11 cellular contexts compared by ENCODE assay signal in the genomic region with DNA sequence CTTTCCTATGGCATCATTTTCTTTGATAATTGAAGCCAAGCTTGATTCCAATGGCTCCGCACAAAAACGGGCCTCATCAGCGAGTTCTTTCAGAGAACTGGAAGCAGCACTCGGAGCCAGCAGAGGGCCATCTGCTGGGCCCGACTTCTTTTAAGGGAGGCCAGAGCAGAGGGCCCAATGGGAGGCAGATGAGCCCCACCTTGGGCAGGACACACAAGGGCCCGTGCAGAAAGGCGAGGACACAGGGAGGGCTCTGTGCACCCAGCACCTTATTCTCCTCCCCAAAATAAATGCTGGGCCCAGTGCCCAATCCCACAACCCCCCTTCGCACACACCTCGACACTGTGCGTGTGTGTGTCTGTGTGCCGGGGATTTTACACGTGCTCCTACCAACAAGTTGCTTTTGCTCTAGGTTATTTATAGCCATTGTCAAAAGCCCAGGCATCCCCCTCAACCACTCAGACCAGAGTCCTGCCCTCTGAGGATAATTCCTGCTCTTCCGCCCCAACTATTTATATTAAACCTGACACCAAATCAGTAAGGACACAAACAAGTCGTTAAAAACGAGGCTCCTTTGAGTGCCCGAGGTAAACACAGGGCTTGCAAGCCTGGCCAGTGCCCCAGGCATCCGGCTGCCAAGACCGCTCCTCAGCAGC. TPM values are rescaled to one million over a fixed set of nuclear protein-coding genes. Genes with fewer than 3 reads are reported as not detected.
DNase-seq lines count a peak whose midpoint lies in the region; ATAC-seq and TF ChIP-seq lines count a peak whose summit lies in the region.
"Had no signal": no experiment of that assay in that cellular context is flagged by ENCODE, and none has a peak within 500 bp of the region (broad histone marks: within the 10 kb centered on the region; RNA-seq: fewer than 3 reads in every experiment).

No MANE protein-coding gene starts in this region.

- H3K4me1 ChIP-seq in colonic mucosa (peaks cover 19% of the 10 kb centered on the region), mesodermal cell (ENCODE audit: control insufficient read depth, insufficient read depth, low read length, poor library complexity, severe bottlenecking) (peaks cover 23% of the 10 kb centered on the region)

- DNase-seq in AG08395 (ENCODE audit: low spot score) (peak; percentile 41), NCI-H1092 treated with DMSO at 0.1 percent for 48 hours (lab: John Stamatoyannopoulos, UW) (peak; percentile 16), colonic mucosa (peak; percentile 48), iPS-NIHi7 (ENCODE audit: extremely low spot score) (no peak), dedifferentiated amniotic fluid mesenchymal stem cell (ENCODE audit: extremely low spot score) (no peak)
- no peak for DNase-seq in T-helper 2 cell treated with Interferon-gamma antibody and Interleukin-4, amounts not matched to agents 5 μg/mL and 100 μg/mL, for 36 hours (ENCODE audit: low spot score)
- DNase-seq: NCI-H1694 treated with DMSO at 0.1 percent for 48 hours had no signal

- H3K4me1 Mint-ChIP-seq in T-helper 2 cell treated with Interferon-gamma antibody and Interleukin-4, amounts not matched to agents 5 μg/mL and 100 μg/mL, for 36 hours (ENCODE audit: low read depth) = peaks cover 23% of the 10 kb centered on the region

- no peak for ATAC-seq in GM19397 (IDR thresholded peaks at IDR 0.05; ENCODE audit: unreplicated experiment)

- no peak overlapping the region for H3K4me3 Mint-ChIP-seq in T-helper 2 cell treated with Interferon-gamma antibody and Interleukin-4, amounts not matched to agents 5 μg/mL and 100 μg/mL, for 36 hours

- H3K27ac ChIP-seq in colonic mucosa (no peak overlapping the region), mesodermal cell (ENCODE audit: low read depth, low read length, severe bottlenecking) (peak overlapping the region; percentile 57)
- H3K27ac ChIP-seq: BLaER1 treated with 17β-estradiol and CSF1 and Interleukin-3, amounts not matched to agents 10 nM and 100 nM; SK-N-MC had no signal

- no peak for TF ChIP-seq CTCF in colonic mucosa (IDR thresholded peaks at IDR 0.05)

- WGBS in mesodermal cell (ENCODE audit: insufficient coverage in 2 of 2), 2 experiments = 63 to 69% methylated on average over 14 to 16 of the region's 18 CpGs

- H3K9me3 Mint-ChIP-seq in T-helper 2 cell treated with Interferon-gamma antibody and Interleukin-4, amounts not matched to agents 5 μg/mL and 100 μg/mL, for 36 hours = no peaks in the 10 kb centered on the region

- H3K9me3 ChIP-seq in colonic mucosa = no peaks in the 10 kb centered on the region
- no peaks in the 10 kb centered on the region for H3K9me3 ChIP-seq in mesodermal cell (ENCODE audit: control insufficient read depth, low read length)
- H3K9me3 ChIP-seq: BLaER1 treated with 17β-estradiol and CSF1 and Interleukin-3, amounts not matched to agents 10 nM and 100 nM had no signal

- peaks cover 23% of the 10 kb centered on the region for H3K27me3 Mint-ChIP-seq in T-helper 2 cell treated with Interferon-gamma antibody and Interleukin-4, amounts not matched to agents 5 μg/mL and 100 μg/mL, for 36 hours (ENCODE audit: low read depth)

- no peaks in the 10 kb centered on the region for H3K27me3 ChIP-seq in colonic mucosa

- H3K9ac ChIP-seq in colonic mucosa (ENCODE audit: low read depth in 2 of 2, low read length in 2 of 2) = no peak overlapping the region
- H3K9ac ChIP-seq: BLaER1 treated with 17β-estradiol and CSF1 and Interleukin-3, amounts not matched to agents 10 nM and 100 nM had no signal

- H3K4me3 ChIP-seq in colonic mucosa (no peak overlapping the region), mesodermal cell (ENCODE audit: extremely low read depth, insufficient read depth, low read length, poor library complexity, severe bottlenecking) (no peak overlapping the region)
- H3K4me3 ChIP-seq: BLaER1 treated with 17β-estradiol and CSF1 and Interleukin-3, amounts not matched to agents 10 nM and 100 nM had no signal

- intact Hi-C loops in colonic mucosa (cut with DNase I) = loop anchor here (5.0 kb wide), 2 partner anchors 97 to 267 kb away; no protein-coding TSS in a partner anchor

- H3K36me3 ChIP-seq in colonic mucosa (no peaks in the 10 kb centered on the region), mesodermal cell (ENCODE audit: control insufficient read depth, insufficient read depth, low read length) (peaks cover 45% of the 10 kb centered on the region)

- H3K36me3 Mint-ChIP-seq in T-helper 2 cell treated with Interferon-gamma antibody and Interleukin-4, amounts not matched to agents 5 μg/mL and 100 μg/mL, for 36 hours (ENCODE audit: low read depth) = peaks cover 11% of the 10 kb centered on the region

- H3K27ac Mint-ChIP-seq in T-helper 2 cell treated with Interferon-gamma antibody and Interleukin-4, amounts not matched to agents 5 μg/mL and 100 μg/mL, for 36 hours = no peak overlapping the region

RNA-seq across cellular contexts. Expression of a gene that starts 6.8 kb away (rescaled TPM):
- total RNA-seq in colonic mucosa = 10 to 100 TPM; 38.0 to 41.6 TPM
- polyA plus RNA-seq in mesodermal cell (2013, experiment 1 of 2) = 32.4 TPM
- polyA plus RNA-seq in mesodermal cell (2013, experiment 2 of 2) = 26.7 TPM

Comparison
In these comparisons a context has a peak if more than half of its experiments do, and no peak if none do; other contexts are left out.
1. DNase-seq: peak in AG08395 (single experiment), NCI-H1092 treated with DMSO at 0.1 percent for 48 hours (single experiment) and colonic mucosa (single experiment); none in iPS-NIHi7 (single experiment), dedifferentiated amniotic fluid mesenchymal stem cell (single experiment) and T-helper 2 cell treated with Interferon-gamma antibody and Interleukin-4, amounts not matched to agents 5 μg/mL and 100 μg/mL, for 36 hours (single experiment).